ENCODE assay signal across 15 cellular contexts in the genomic region with DNA sequence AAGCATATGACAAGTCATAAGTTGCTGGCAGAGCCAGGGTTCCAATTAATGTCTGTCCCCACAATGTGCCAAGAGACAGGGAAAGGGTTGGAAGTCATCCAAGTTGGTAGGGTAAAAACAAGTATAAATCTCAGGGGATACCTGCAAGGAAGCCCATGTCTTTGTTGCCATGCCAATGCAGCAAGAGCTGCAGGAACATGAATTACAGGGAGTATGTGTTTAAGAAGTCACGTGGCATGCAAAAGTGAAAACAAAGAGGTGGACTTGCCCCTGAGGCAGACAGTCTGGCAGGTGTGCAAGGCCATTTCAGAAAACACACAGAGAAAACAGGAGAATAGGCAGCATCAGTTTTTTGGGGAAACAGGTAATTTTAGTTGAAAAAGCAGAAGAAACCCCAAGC. TPM values are rescaled to one million over a fixed set of nuclear protein-coding genes. Genes with fewer than 3 reads are reported as not detected.
DNase-seq lines count a peak whose midpoint lies in the region; ATAC-seq and TF ChIP-seq lines count a peak whose summit lies in the region.
"Had no signal": no experiment of that assay in that cellular context is flagged by ENCODE, and none has a peak within 500 bp of the region (broad histone marks: within the 10 kb centered on the region; RNA-seq: fewer than 3 reads in every experiment).

No MANE protein-coding gene starts in this region.

- H3K4me3 Mint-ChIP-seq in mesothelial cell of epicardium, result no peak overlapping the region
- H3K4me3 Mint-ChIP-seq: dendritic cell treated with granulocyte-macrophage colony-stimulating factor and Interleukin-4, amounts not matched to agents 40 ng/mL and 50 ng/mL, for 4 days had no signal

- DNase-seq in NCI-H446 treated with DMSO at 0.1 percent for 48 hours (lab: John Stamatoyannopoulos, UW), result peak; percentile 5
- DNase-seq in mesothelial cell of epicardium (ENCODE audit: low spot score in 2 of 2, unreplicated experiment in 2 of 2), result no peak
- DNase-seq in T1000 (lab: John Stamatoyannopoulos, UW), result no peak
- no peak for DNase-seq in activated CD8-positive, alpha-beta memory T cell treated with anti-CD3 and anti-CD28 coated beads, Interleukin-2, amount 50 U/mL, for 48 hours
- DNase-seq: activated CD4-positive, CD25-positive, alpha-beta regulatory T cell treated with anti-CD3 and anti-CD28 coated beads, Interleukin-2, amount 50 U/mL, for 72 hours; anterior cingulate cortex; GF-D8; MV-4-11; nucleus accumbens had no signal

- TF ChIP-seq CTCF in mesothelial cell of epicardium (IDR thresholded peaks at IDR 0.05; ENCODE audit: unreplicated experiment), result no peak

- H3K27me3 Mint-ChIP-seq in mesothelial cell of epicardium (ENCODE audit: low read depth), result no peaks in the 10 kb centered on the region

- ATAC-seq in GM21619 (IDR thresholded peaks at IDR 0.05; ENCODE audit: unreplicated experiment) (peak; percentile 24), HG03280 (IDR thresholded peaks at IDR 0.05; ENCODE audit: unreplicated experiment) (peak; percentile 22), HG03439 (IDR thresholded peaks at IDR 0.05; ENCODE audit: unreplicated experiment) (no peak), SK-N-SH treated with all-trans-retinoic acid at 6 μM for 48 hours (no peak)

- peak overlapping the region; percentile 67 for H3K27ac Mint-ChIP-seq in mesothelial cell of epicardium
- H3K27ac Mint-ChIP-seq: dendritic cell treated with granulocyte-macrophage colony-stimulating factor and Interleukin-4, amounts not matched to agents 40 ng/mL and 50 ng/mL, for 4 days had no signal

- peaks cover 22% of the 10 kb centered on the region for H3K9me3 Mint-ChIP-seq in mesothelial cell of epicardium

- H3K36me3 Mint-ChIP-seq in mesothelial cell of epicardium, result peaks cover 5% of the 10 kb centered on the region

- peaks cover 32% of the 10 kb centered on the region for H3K4me1 Mint-ChIP-seq in mesothelial cell of epicardium

TF ChIP-seq in SK-N-SH treated with all-trans-retinoic acid at 6 μM for 48 hours, 23 proteins besides CTCF, POLR2A, EP300 and RAD21:
- TF ChIP-seq, protein P1, sequence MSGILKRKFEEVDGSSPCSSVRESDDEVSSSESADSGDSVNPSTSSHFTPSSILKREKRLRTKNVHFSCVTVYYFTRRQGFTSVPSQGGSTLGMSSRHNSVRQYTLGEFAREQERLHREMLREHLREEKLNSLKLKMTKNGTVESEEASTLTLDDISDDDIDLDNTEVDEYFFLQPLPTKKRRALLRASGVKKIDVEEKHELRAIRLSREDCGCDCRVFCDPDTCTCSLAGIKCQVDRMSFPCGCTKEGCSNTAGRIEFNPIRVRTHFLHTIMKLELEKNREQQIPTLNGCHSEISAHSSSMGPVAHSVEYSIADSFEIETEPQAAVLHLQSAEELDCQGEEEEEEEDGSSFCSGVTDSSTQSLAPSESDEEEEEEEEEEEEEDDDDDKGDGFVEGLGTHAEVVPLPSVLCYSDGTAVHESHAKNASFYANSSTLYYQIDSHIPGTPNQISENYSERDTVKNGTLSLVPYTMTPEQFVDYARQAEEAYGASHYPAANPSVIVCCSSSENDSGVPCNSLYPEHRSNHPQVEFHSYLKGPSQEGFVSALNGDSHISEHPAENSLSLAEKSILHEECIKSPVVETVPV (CRISPR knock-in tag; IDR thresholded peaks at IDR 0.05), result no peak
- no peak for TF ChIP-seq OSR1 (CRISPR knock-in tag; IDR thresholded peaks at IDR 0.05)
- TF ChIP-seq ZFP30 (CRISPR knock-in tag; IDR thresholded peaks at IDR 0.05), result no peak
- no peak for TF ChIP-seq PPARA (CRISPR knock-in tag; IDR thresholded peaks at IDR 0.05; ENCODE audit: borderline replicate concordance)
- TF ChIP-seq, protein P2, sequence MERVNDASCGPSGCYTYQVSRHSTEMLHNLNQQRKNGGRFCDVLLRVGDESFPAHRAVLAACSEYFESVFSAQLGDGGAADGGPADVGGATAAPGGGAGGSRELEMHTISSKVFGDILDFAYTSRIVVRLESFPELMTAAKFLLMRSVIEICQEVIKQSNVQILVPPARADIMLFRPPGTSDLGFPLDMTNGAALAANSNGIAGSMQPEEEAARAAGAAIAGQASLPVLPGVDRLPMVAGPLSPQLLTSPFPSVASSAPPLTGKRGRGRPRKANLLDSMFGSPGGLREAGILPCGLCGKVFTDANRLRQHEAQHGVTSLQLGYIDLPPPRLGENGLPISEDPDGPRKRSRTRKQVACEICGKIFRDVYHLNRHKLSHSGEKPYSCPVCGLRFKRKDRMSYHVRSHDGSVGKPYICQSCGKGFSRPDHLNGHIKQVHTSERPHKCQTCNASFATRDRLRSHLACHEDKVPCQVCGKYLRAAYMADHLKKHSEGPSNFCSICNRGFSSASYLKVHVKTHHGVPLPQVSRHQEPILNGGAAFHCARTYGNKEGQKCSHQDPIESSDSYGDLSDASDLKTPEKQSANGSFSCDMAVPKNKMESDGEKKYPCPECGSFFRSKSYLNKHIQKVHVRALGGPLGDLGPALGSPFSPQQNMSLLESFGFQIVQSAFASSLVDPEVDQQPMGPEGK (CRISPR knock-in tag; IDR thresholded peaks at IDR 0.05; ENCODE audit: borderline replicate concordance), result no peak

RNA-seq across cellular contexts. Expression of a gene that starts 29.4 kb away (rescaled TPM):
- total RNA-seq in mesothelial cell of epicardium, result not detected in 3 replicates
- total RNA-seq: temporal lobe had no signal

Comparison
In these comparisons a context has a peak if more than half of its experiments do, and no peak if none do; other contexts are left out.
1. ATAC-seq: peak in GM21619 (single experiment) and HG03280 (single experiment); none in HG03439 (single experiment) and SK-N-SH treated with all-trans-retinoic acid at 6 μM for 48 hours (single experiment).